ENCODE assay signal across 19 cellular contexts in the genomic region with DNA sequence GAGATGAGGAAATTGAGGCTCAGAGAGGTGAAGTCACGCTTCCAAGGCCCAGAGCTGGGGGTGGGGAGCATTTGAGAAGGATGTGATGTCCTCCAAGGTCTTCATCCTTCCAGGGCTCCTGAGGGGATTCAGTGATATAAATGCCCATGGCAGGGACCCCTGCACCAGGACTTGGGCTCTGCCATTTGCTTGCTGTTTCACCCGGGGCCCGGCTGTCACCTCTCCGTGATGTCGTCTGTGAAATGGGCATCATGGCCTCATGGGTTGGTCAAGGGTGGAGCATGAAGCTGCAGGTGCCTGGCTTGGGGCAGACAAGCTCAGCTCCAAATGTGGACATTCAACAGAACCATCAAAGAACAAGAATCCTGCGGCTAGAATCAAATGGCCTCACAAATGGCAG.
"Had no signal": no experiment of that assay in that cellular context is flagged by ENCODE, and none has a peak within 500 bp of the region (broad histone marks: within the 10 kb centered on the region; RNA-seq: fewer than 3 reads in every experiment).

No MANE protein-coding gene starts in this region.

- H3K4me1 ChIP-seq: colonic mucosa, esophagus squamous epithelium, parathyroid adenoma, psoas muscle, spleen, tibial artery had no signal

- H3K27ac ChIP-seq: colonic mucosa, esophagus squamous epithelium, hepatocyte, neural progenitor cell, parathyroid adenoma, psoas muscle, right lobe of liver, spleen, tibial artery had no signal

- H3K4me3 ChIP-seq: colonic mucosa, esophagus squamous epithelium, hepatocyte, neural progenitor cell, psoas muscle, right lobe of liver, spleen, tibial artery had no signal

- ATAC-seq: naive thymus-derived CD8-positive, alpha-beta T cell; psoas muscle; stimulated activated memory B cell treated with anti-CD40 and anti-IgM and Interleukin-4, amounts not matched to agents 10 μg/mL and 1 μg/mL and 100 μg/mL, for 72 hours had no signal

- H3K27me3 ChIP-seq: colonic mucosa, hepatocyte, neural progenitor cell, right lobe of liver had no signal

- H3K9me3 ChIP-seq: colonic mucosa, esophagus squamous epithelium, psoas muscle, right lobe of liver, spleen, tibial artery had no signal

- H3K36me3 ChIP-seq: colonic mucosa, esophagus squamous epithelium, neural progenitor cell, right lobe of liver, spleen, tibial artery had no signal

- DNase-seq: cerebellar nuclear complex; colonic mucosa; esophagus squamous epithelium; foreskin fibroblast; mammary epithelial cell; occipital lobe; retina; spleen; stimulated activated CD4-positive, alpha-beta T cell treated with anti-CD3 and anti-CD28 coated beads, Interleukin-15, amount 100 ng/mL, for 24 hours; stimulated activated CD4-positive, alpha-beta T cell treated with anti-CD3 and anti-CD28 coated beads, Interleukin-1b, Interleukin-23, amount 100 ng/mL, for 48 hours; stimulated activated CD4-positive, alpha-beta T cell treated with anti-CD3 and anti-CD28 coated beads, Interleukin-4, amount 100 ng/mL, for 24 hours had no signal
